9 cellular contexts compared by ENCODE assay signal in the genomic region with DNA sequence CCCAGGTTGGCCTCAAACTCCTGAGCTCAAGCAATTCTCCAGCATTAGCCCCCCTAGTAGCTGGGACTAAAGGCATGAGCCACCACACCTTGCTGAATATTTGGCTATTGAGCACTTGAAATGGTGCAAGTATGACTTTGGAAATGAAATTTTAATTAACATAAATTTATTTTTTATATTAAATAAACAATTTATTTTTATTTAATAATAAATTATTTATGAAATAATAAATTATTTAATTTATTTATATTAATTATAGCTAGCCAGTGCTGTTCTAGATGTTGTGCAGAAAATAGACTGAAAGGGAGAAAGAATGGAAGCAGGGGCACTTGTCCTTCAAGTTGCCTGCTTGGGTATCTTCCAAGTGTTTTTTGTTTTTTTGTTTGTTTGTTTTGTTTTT.
"Had no signal": no experiment of that assay in that cellular context is flagged by ENCODE, and none has a peak within 500 bp of the region (broad histone marks: within the 10 kb centered on the region; RNA-seq: fewer than 3 reads in every experiment).

No MANE protein-coding gene starts in this region.

- H3K4me3 Mint-ChIP-seq: IgD-negative memory B cell had no signal

- H3K27ac ChIP-seq: HL-60, KMS-11 had no signal

- H3K4me3 ChIP-seq: K562 had no signal

- ATAC-seq: HepG2, K562 had no signal

- H3K9me3 Mint-ChIP-seq: IgD-negative memory B cell had no signal

- DNase-seq: IMR-90, KBM-7, KG1 had no signal

- H3K4me2 ChIP-seq: KMS-11 had no signal

- FAIRE-seq: HepG2, HTR-8/SVneo had no signal

- H3K9ac ChIP-seq: KMS-11 had no signal

- H3K27ac Mint-ChIP-seq: IgD-negative memory B cell had no signal
